8 cellular contexts compared by ENCODE assay signal in the genomic region with DNA sequence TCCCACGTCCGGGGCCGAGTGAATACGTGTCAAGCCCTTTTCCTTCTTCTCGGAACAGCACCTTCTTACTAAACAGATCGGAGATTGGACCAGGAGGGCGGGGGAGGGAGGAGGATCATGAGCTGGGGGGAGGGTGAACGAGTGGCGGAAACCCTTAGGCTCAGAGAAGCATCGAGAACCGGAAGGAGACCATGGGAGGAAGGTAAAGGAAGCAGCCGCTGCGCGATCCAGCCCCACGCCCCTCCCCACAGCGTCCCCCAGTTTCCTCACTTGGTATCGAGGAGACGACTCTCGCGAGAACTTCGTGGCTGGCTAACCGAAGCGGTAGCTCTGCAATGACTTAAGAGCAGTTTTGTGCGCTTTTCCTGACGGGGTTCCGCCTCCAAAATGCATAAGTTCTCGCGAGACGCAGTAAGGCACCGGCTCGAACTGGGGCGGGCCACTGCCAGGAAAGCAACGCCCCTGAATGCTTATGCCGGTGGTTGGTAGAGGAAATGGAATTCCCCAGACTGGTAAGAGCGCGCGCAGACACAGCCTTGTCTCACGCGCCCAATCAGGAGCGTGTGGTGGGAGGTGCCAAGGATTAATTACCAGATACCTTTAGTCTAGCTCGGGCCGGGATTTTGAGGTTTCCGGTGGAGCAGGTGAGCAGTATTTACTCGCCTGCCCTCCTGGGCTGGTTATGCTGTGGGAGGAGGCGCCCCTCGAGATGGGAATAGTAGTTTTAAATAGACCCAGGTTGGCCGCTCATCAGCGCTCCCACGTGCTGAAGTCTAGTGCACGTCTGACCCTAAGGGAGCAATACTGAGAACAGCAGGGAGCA. TPM values are rescaled to one million over a fixed set of nuclear protein-coding genes. Genes with fewer than 3 reads are reported as not detected.
DNase-seq lines count a peak whose midpoint lies in the region; ATAC-seq, FAIRE-seq and TF ChIP-seq lines count a peak whose summit lies in the region.

No MANE protein-coding gene starts in this region.

- no peak for TF ChIP-seq CTCF in BJ (IDR thresholded peaks at IDR 0.05; ENCODE audit: insufficient read depth, low read depth, low read length)
- no peak for TF ChIP-seq CTCF in kidney epithelial cell (IDR thresholded peaks at IDR 0.05; ENCODE audit: insufficient read depth, low read length, poor library complexity, severe bottlenecking)

- peak overlapping the region; percentile 99 for H3K27ac ChIP-seq in cingulate gyrus (ENCODE audit: low read depth, low read length)

- peak; percentile 86 for ATAC-seq in HG03439 (IDR thresholded peaks at IDR 0.05; ENCODE audit: unreplicated experiment)

- DNase-seq in BJ (ENCODE audit: low read depth) (peak; percentile 100), GM19239 (ENCODE audit: insufficient read length, low spot score) (peak; percentile 40), NCI-H510A (lab: John Stamatoyannopoulos, UW) (peak; percentile 98), kidney epithelial cell (ENCODE audit: low read depth) (peak; percentile 99)
- peak; percentile 97 to 99 for DNase-seq in activated CD4-positive, alpha-beta T cell treated with anti-CD3 and anti-CD28 coated beads for 24 hours (ENCODE audit: low read depth in 2 of 2)
- peak; percentile 99 for DNase-seq in stimulated activated CD4-positive, alpha-beta T cell treated with anti-CD3 and anti-CD28 coated beads, Interleukin-15, amount 100 ng/mL, for 24 hours

- CTCF ChIA-PET in BJ (lab: Yijun Ruan, JAX) = interaction anchor here (0.6 to 2.7 kb wide), 4 partner anchors 10 to 207 kb away, joined by 3 to 9 read pairs (median 8); a partner anchor contains a TSS

- H3K4me3 ChIP-seq in BJ (ENCODE audit: low read depth, low read length) = peak overlapping the region; percentile 70
- peak overlapping the region; percentile 84 for H3K4me3 ChIP-seq in kidney epithelial cell (ENCODE audit: low read depth, low read length)

- peak; percentile 99 for FAIRE-seq in GM19239 (lab: Jason Lieb, UNC)

- POLR2A ChIA-PET in BJ (lab: Charles Lee) = interaction anchor here (0.7 to 1.8 kb wide), 5 partner anchors 9 to 105 kb away, joined by 3 to 10 read pairs (median 4); a partner anchor contains a TSS

- H3K36me3 ChIP-seq in BJ (ENCODE audit: control insufficient read depth, insufficient read depth, low read length) (no peaks in the 10 kb centered on the region), kidney epithelial cell (ENCODE audit: control insufficient read depth, insufficient read depth, low read length) (no peaks in the 10 kb centered on the region)

- no peaks in the 10 kb centered on the region for H3K27me3 ChIP-seq in BJ (ENCODE audit: control insufficient read depth, insufficient read depth, low read length)
- H3K27me3 ChIP-seq in kidney epithelial cell (ENCODE audit: control insufficient read depth, insufficient read depth, low read length) = no peaks in the 10 kb centered on the region

RNA-seq across cellular contexts. Expression of a gene that starts 0.5 kb away (rescaled TPM):
- 298 and 431 TPM in 2 replicates for polyA plus RNA-seq in BJ (2011; rRNA removed)
- polyA minus RNA-seq in BJ (2011; rRNA and poly(A)+ RNA removed) = 156 and 207 TPM in 2 replicates
- total RNA-seq in kidney epithelial cell = 371 and 376 TPM in 2 replicates

RNA-seq across cellular contexts. Expression of a gene that starts 40.9 kb away (rescaled TPM):
- 23.0 and 32.2 TPM in 2 replicates for polyA plus RNA-seq in BJ (2011; rRNA removed)
- 8.4 and 12.3 TPM in 2 replicates for polyA minus RNA-seq in BJ (2011; rRNA and poly(A)+ RNA removed)
- 26.2 and 30.4 TPM in 2 replicates for total RNA-seq in kidney epithelial cell

Comparison
In these comparisons a context has a peak if more than half of its experiments do, and no peak if none do; other contexts are left out.
1. Peak in every context shown above with its lines: DNase-seq, ATAC-seq, H3K4me3 ChIP-seq and H3K27ac ChIP-seq.
2. DNase-seq: peak in every context shown above with its lines; median percentile 100 in BJ; 99 in kidney epithelial cell; 99 in stimulated activated CD4-positive, alpha-beta T cell treated with anti-CD3 and anti-CD28 coated beads, Interleukin-15, amount 100 ng/mL, for 24 hours; 98 in NCI-H510A; 98 in activated CD4-positive, alpha-beta T cell treated with anti-CD3 and anti-CD28 coated beads for 24 hours; 40 in GM19239.